8 cellular contexts compared by ENCODE assay signal in the genomic region with DNA sequence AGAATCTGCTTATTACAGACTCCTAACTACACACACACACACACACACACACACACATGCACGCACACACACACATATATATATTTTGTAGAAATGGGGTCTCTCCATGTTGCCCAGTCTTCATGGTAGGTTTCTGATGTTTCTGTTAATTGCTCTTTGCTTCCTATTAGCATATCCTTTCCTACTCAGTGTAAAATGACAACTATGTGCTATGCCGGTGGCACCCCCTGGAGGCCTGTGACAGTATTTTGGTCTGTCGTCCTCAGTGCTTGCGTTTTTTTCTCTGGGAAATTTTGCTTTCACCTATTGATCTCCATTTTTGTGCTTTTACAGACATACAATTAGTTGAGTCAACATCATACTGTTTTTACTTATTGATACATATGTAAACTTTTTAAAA.
DNase-seq lines count a peak whose midpoint lies in the region; ATAC-seq and TF ChIP-seq lines count a peak whose summit lies in the region.

No MANE protein-coding gene starts in this region.

- intact Hi-C loops in left ventricle myocardium inferior (cut with micrococcal nuclease) (no loop called here), Right ventricle myocardium superior (cut with DNase I) (no loop called here)

- TF ChIP-seq CTCF in left ventricle myocardium inferior (IDR thresholded peaks at IDR 0.05; ENCODE audit: borderline replicate concordance): peak; percentile 45
- TF ChIP-seq CTCF in foreskin fibroblast (IDR thresholded peaks at IDR 0.05; ENCODE audit: low read depth, low read length): peak; percentile 37

- no peaks in the 10 kb centered on the region for H3K9me3 ChIP-seq in left ventricle myocardium inferior (replicated peaks)

- H3K27ac ChIP-seq in left ventricle myocardium inferior (replicated peaks): no peak overlapping the region

- no peak for DNase-seq in left ventricle myocardium inferior
- no peak for DNase-seq in Right ventricle myocardium superior
- peak; percentile 12 for DNase-seq in NCI-H82 treated with DMSO at 0.1 percent for 48 hours (lab: John Stamatoyannopoulos, UW; ENCODE audit: unreplicated experiment)
- no peak for DNase-seq in foreskin fibroblast
- no peak for DNase-seq in cortex of kidney (lab: John Stamatoyannopoulos, UW)
- no peak for DNase-seq in NCI-H2029 treated with DMSO at 0.1 percent for 48 hours (lab: John Stamatoyannopoulos, UW)
- DNase-seq in central memory CD4-positive, alpha-beta T cell: no peak
- no peak for DNase-seq in NCI-H1105 (lab: John Stamatoyannopoulos, UW)

- no peaks in the 10 kb centered on the region for H3K36me3 ChIP-seq in left ventricle myocardium inferior

- ATAC-seq in Right ventricle myocardium superior (ENCODE audit: poor library complexity): no peak

- no peaks in the 10 kb centered on the region for H3K27me3 ChIP-seq in left ventricle myocardium inferior (ENCODE audit: low read depth)

- H3K4me1 ChIP-seq in left ventricle myocardium inferior: no peaks in the 10 kb centered on the region

- H3K4me3 ChIP-seq in left ventricle myocardium inferior (no peak overlapping the region), foreskin fibroblast (ENCODE audit: low read depth in 1 of 2, low read length in 2 of 2) (no peak overlapping the region)
